9 cellular contexts compared by ENCODE assay signal in genomic region chr10:133497363-133497762, GRCh38. TPM values are rescaled to one million over a fixed set of nuclear protein-coding genes. Genes with fewer than 3 reads are reported as not detected.
DNase-seq lines count a peak whose midpoint lies in the region; ATAC-seq, FAIRE-seq and TF ChIP-seq lines count a peak whose summit lies in the region.
"Not testable (repeated sequence)": the region's sequence is repeated elsewhere in the genome, so short reads cannot be mapped to it uniquely, and the experiment has no call there.
"Had no signal": no experiment of that assay in that cellular context is flagged by ENCODE, and none has a peak within 500 bp of the region (broad histone marks: within the 10 kb centered on the region; RNA-seq: fewer than 3 reads in every experiment).

No MANE protein-coding gene starts in this region.

- not testable (repeated sequence) for H4K20me1 ChIP-seq in HepG2 (ENCODE audit: insufficient read depth, low read length)

- peak; percentile 69 for TF ChIP-seq CTCF in C4-2B (conservative IDR thresholded peaks at IDR 0.05)
- TF ChIP-seq CTCF in GM13976 (IDR thresholded peaks at IDR 0.05; ENCODE audit: borderline replicate concordance, control extremely low read depth, extremely low read depth, insufficient read depth, missing control alignments), result peak; percentile 36
- peak; percentile 16 for TF ChIP-seq CTCF in astrocyte of the cerebellum (IDR thresholded peaks at IDR 0.05; ENCODE audit: low read depth, low read length, missing control alignments)
- TF ChIP-seq CTCF in HepG2 (CRISPR knock-in tag; IDR thresholded peaks at IDR 0.05), result peak; percentile 59
- TF ChIP-seq CTCF in testis (IDR thresholded peaks at IDR 0.05), result peak; percentile 8 to 45 (median 45)

- H3K9me3 ChIP-seq in HepG2 (ENCODE audit: low read length), result peaks cover 16% of the 10 kb centered on the region
- H3K9me3 ChIP-seq in testis, result not testable (repeated sequence)

- H3K4me1 ChIP-seq in HepG2 (ENCODE audit: insufficient read depth, low read length); testis: not testable (repeated sequence)

- not testable (repeated sequence) for FAIRE-seq in HepG2 (lab: Jason Lieb, UNC)

- BruUV-seq in HepG2 (replicated peaks; lab: Mats Ljungman, UMichigan), result not testable (repeated sequence)

- not testable (repeated sequence) for H2AFZ ChIP-seq in HepG2 (ENCODE audit: low read length)

- not testable (repeated sequence) for H3K36me3 ChIP-seq in HepG2 (replicated peaks in 1 of 2; ENCODE audit: control insufficient read depth in 1 of 2, insufficient read depth in 2 of 2, low read length in 2 of 2); testis (ENCODE audit: low read depth, missing control alignments)

- not testable (repeated sequence) for H3K4me3 ChIP-seq in astrocyte of the cerebellum (ENCODE audit: low read depth, low read length); HepG2 (replicated peaks in 1 of 3; ENCODE audit: insufficient read depth in 1 of 3, low read depth in 2 of 3, low read length in 3 of 3); testis

- not testable (repeated sequence) for H3K9ac ChIP-seq in HepG2 (ENCODE audit: insufficient read depth, low read depth, low read length)

- POLR2A ChIA-PET in HepG2 (lab: Yijun Ruan, JAX), result not testable (repeated sequence)

- intact Hi-C loops in HepG2 (cut with micrococcal nuclease; ENCODE audit: unreplicated experiment); testis (cut with DNase I; ENCODE audit: low total_unique reads): not testable (repeated sequence)

- in situ Hi-C loops in GM13976 (cut with MboI; ENCODE audit: low sequenced_read_pairs, unreplicated experiment); SK-MEL-5 (cut with HindIII; ENCODE audit: low pct_unique_long_range_greater_than_20kb, low sequenced_read_pairs); astrocyte of the cerebellum (cut with HindIII; ENCODE audit: low sequenced_read_pairs); HepG2 (cut with HindIII; ENCODE audit: extremely low pct_ligation_motif_present, low pct_unique_long_range_greater_than_20kb): not testable (repeated sequence)

- not testable (repeated sequence) for ATAC-seq in HepG2

- not testable (repeated sequence) for TF ChIP-seq RAD21 in HepG2 (CRISPR knock-in tag; IDR thresholded peaks at IDR 0.05)

- not testable (repeated sequence) for H3K27me3 ChIP-seq in HepG2 (ENCODE audit: control insufficient read depth in 1 of 2, insufficient read depth in 2 of 2, low read length in 2 of 2); testis

- TF ChIP-seq POLR2A in erythroblast (IDR thresholded peaks at IDR 0.05; ENCODE audit: low read length); HepG2 (IDR thresholded peaks at IDR 0.05; ENCODE audit: insufficient read depth in 1 of 2, low read depth in 2 of 2, low read length in 2 of 2); testis (IDR thresholded peaks at IDR 0.05): not testable (repeated sequence)

- WGBS in HepG2 (ENCODE audit: low lambda C conversion rate), result 57% methylated on average over 6 of the region's 6 CpGs
- 53 to 58% methylated on average over 6 of the region's 6 CpGs for WGBS in testis, 2 donors

- not testable (repeated sequence) for TF ChIP-seq EP300 in HepG2 (IDR thresholded peaks at IDR 0.05; ENCODE audit: low read depth in 2 of 2, low read length in 2 of 2); HepG2 (CRISPR knock-in tag; IDR thresholded peaks at IDR 0.05; ENCODE audit: borderline replicate concordance)

- H3K27ac ChIP-seq in C4-2B; HepG2 (ENCODE audit: extremely low read length, insufficient read depth, low read length); testis: not testable (repeated sequence)

- CTCF ChIA-PET in HepG2 (lab: Yijun Ruan, JAX; ENCODE audit: low intra/inter-chr PET ratio, low total read pairs), result interaction anchor here (1.1 kb wide), 1 partner anchor 59 kb away, joined by 4 read pairs; no protein-coding TSS in a partner anchor

- H3K4me2 ChIP-seq in HepG2 (ENCODE audit: low read depth, low read length), result not testable (repeated sequence)

- H3K79me2 ChIP-seq in HepG2 (ENCODE audit: insufficient read depth, low read length), result not testable (repeated sequence)

- DNase-seq in GM13976 (ENCODE audit: low spot score); astrocyte of the cerebellum (ENCODE audit: low read depth); HepG2 (ENCODE audit: low spot score): not testable (repeated sequence)
- DNase-seq in M059J (ENCODE audit: low read depth) (peak; percentile 2), SK-MEL-5 (ENCODE audit: low read depth, low spot score) (peak; percentile 34), erythroblast (lab: John Stamatoyannopoulos, UW) (peak; percentile 8 to 15), testis (peak; percentile 43)

TF ChIP-seq in HepG2, 621 proteins besides CTCF, POLR2A, EP300 and RAD21 (continues in another document):
- TF ChIP-seq SETDB1 (CRISPR knock-in tag; IDR thresholded peaks at IDR 0.05; ENCODE audit: borderline replicate concordance), result peak; percentile 71; the same call in 1 of the 2 replicates
- peak; percentile 64 for TF ChIP-seq STAG1 (CRISPR knock-in tag; IDR thresholded peaks at IDR 0.05)
- TF ChIP-seq CBX5 (CRISPR knock-in tag; IDR thresholded peaks at IDR 0.05; ENCODE audit: borderline replicate concordance), result peak; percentile 47; the same call in 1 of the 2 replicates

RNA-seq across cellular contexts. Expression of gene CYP2E1, which starts 29.8 kb away (rescaled TPM):
- total RNA-seq in M059J (2014; rRNA removed; shearing (Covaris generic)), result 0.42 TPM in 1 of 2 replicates, not detected in the other
- total RNA-seq in SK-MEL-5 (2014; rRNA removed; shearing (Covaris generic)), result not detected in 2 replicates
- 0.20 TPM in 1 of 2 replicates, not detected in the other for polyA plus RNA-seq in SK-MEL-5 (2015; cell fraction: cytosol; rRNA removed)
- 0.25 and 0.75 TPM in 2 replicates for polyA plus RNA-seq in SK-MEL-5 (2015; cell fraction: nucleus; rRNA removed)
- total RNA-seq in HepG2 (2016; rRNA removed; fragmentation: Illumina TruSeq; extraction: Trizol), result 0.27 TPM in 1 of 2 replicates, not detected in the other
- total RNA-seq in HepG2 (2016; cell fraction: cytosol; rRNA removed; fragmentation: Illumina TruSeq; extraction: Trizol; ENCODE audit: low read depth), result not detected in 2 replicates
- total RNA-seq in HepG2 (2016; cell fraction: insoluble cytoplasmic fraction; rRNA removed; fragmentation: Illumina TruSeq; extraction: Trizol), result 0.48 TPM in 1 of 2 replicates, not detected in the other
- total RNA-seq in HepG2 (2016; cell fraction: membrane; rRNA removed; fragmentation: Illumina TruSeq; extraction: Trizol), result not detected in 2 replicates
- 0.75 TPM in 1 of 2 replicates, not detected in the other for total RNA-seq in HepG2 (2016; cell fraction: nucleus; rRNA removed; fragmentation: Illumina TruSeq; extraction: Trizol)
- polyA plus RNA-seq in HepG2 (2011; rRNA removed), result 0.63 and 0.74 TPM in 2 replicates
- 0.13 and 0.15 TPM in 2 replicates for polyA plus RNA-seq in HepG2 (2011; cell fraction: cytosol; rRNA removed)
- 3.2 and 5.0 TPM in 2 replicates for polyA plus RNA-seq in HepG2 (2011; cell fraction: nucleus; rRNA removed)
- 0.52 and 1.1 TPM in 2 replicates for polyA plus RNA-seq in HepG2 (2012)
- 0.14 TPM in 1 of 2 replicates, not detected in the other for polyA plus RNA-seq in HepG2 (2016; cell fraction: cytosol; fragmentation: Illumina TruSeq; extraction: Trizol; ENCODE audit: low read depth)
- not detected in 2 replicates for polyA plus RNA-seq in HepG2 (2016; cell fraction: insoluble cytoplasmic fraction; fragmentation: Illumina TruSeq; extraction: Trizol; ENCODE audit: low read depth)
- polyA plus RNA-seq in HepG2 (2016; cell fraction: membrane; fragmentation: Illumina TruSeq; extraction: Trizol; ENCODE audit: low read depth), result not detected in 2 replicates
- 1.1 TPM in 1 of 2 replicates, not detected in the other for polyA plus RNA-seq in HepG2 (2016; cell fraction: nucleus; fragmentation: Illumina TruSeq; extraction: Trizol; ENCODE audit: insufficient read depth, low read depth)
- polyA minus RNA-seq in HepG2 (2011; rRNA and poly(A)+ RNA removed; ENCODE audit: low replicate concordance), result 0.38 and 0.89 TPM in 2 replicates
- polyA minus RNA-seq in HepG2 (2011; cell fraction: cytosol; rRNA and poly(A)+ RNA removed), result not detected in 2 replicates
- polyA minus RNA-seq in HepG2 (2011; cell fraction: nucleus; rRNA and poly(A)+ RNA removed), result 0.25 and 0.77 TPM in 2 replicates
- total RNA-seq in testis, result 10 to 100 TPM in 1 of 2 donors, 1 to 10 TPM in 1; 9.6 to 10.2 TPM
- polyA plus RNA-seq in testis (ENCODE audit: insufficient read depth, low read depth, low replicate concordance), result 9.0 TPM
- polyA plus RNA-seq: CD14-positive monocyte had no signal

RNA-seq across cellular contexts. Expression of gene SCART1, which starts 43.6 kb away (rescaled TPM):
- total RNA-seq in M059J (2014; rRNA removed; shearing (Covaris generic)), result 0.20 TPM in 2 replicates
- total RNA-seq in SK-MEL-5 (2014; rRNA removed; shearing (Covaris generic)), result 0.29 and 0.37 TPM in 2 replicates
- polyA plus RNA-seq in SK-MEL-5 (2015; cell fraction: cytosol; rRNA removed), result 0.72 and 1.5 TPM in 2 replicates
- polyA plus RNA-seq in SK-MEL-5 (2015; cell fraction: nucleus; rRNA removed), result 20.1 and 39.5 TPM in 2 replicates
- 0.32 and 0.46 TPM in 2 replicates for total RNA-seq in HepG2 (2016; rRNA removed; fragmentation: Illumina TruSeq; extraction: Trizol)
- total RNA-seq in HepG2 (2016; cell fraction: cytosol; rRNA removed; fragmentation: Illumina TruSeq; extraction: Trizol; ENCODE audit: low read depth), result 0.18 and 0.30 TPM in 2 replicates
- total RNA-seq in HepG2 (2016; cell fraction: insoluble cytoplasmic fraction; rRNA removed; fragmentation: Illumina TruSeq; extraction: Trizol), result 0.07 and 0.45 TPM in 2 replicates
- 0.12 and 0.17 TPM in 2 replicates for total RNA-seq in HepG2 (2016; cell fraction: membrane; rRNA removed; fragmentation: Illumina TruSeq; extraction: Trizol)
- 0.81 and 0.88 TPM in 2 replicates for total RNA-seq in HepG2 (2016; cell fraction: nucleus; rRNA removed; fragmentation: Illumina TruSeq; extraction: Trizol)
- polyA plus RNA-seq in HepG2 (2011; rRNA removed), result 1.1 and 1.4 TPM in 2 replicates
- 0.23 and 0.45 TPM in 2 replicates for polyA plus RNA-seq in HepG2 (2011; cell fraction: cytosol; rRNA removed)
- polyA plus RNA-seq in HepG2 (2011; cell fraction: nucleus; rRNA removed), result 9.5 and 13.6 TPM in 2 replicates
- 1.6 and 1.9 TPM in 2 replicates for polyA plus RNA-seq in HepG2 (2012)
- 0.08 TPM in 1 of 2 replicates, not detected in the other for polyA plus RNA-seq in HepG2 (2016; cell fraction: cytosol; fragmentation: Illumina TruSeq; extraction: Trizol; ENCODE audit: low read depth)
- 0.12 and 0.16 TPM in 2 replicates for polyA plus RNA-seq in HepG2 (2016; cell fraction: insoluble cytoplasmic fraction; fragmentation: Illumina TruSeq; extraction: Trizol; ENCODE audit: low read depth)
- polyA plus RNA-seq in HepG2 (2016; cell fraction: membrane; fragmentation: Illumina TruSeq; extraction: Trizol; ENCODE audit: low read depth), result not detected in 2 replicates
- 2.1 and 2.9 TPM in 2 replicates for polyA plus RNA-seq in HepG2 (2016; cell fraction: nucleus; fragmentation: Illumina TruSeq; extraction: Trizol; ENCODE audit: insufficient read depth, low read depth)
- 0.51 and 1.7 TPM in 2 replicates for polyA minus RNA-seq in HepG2 (2011; rRNA and poly(A)+ RNA removed; ENCODE audit: low replicate concordance)
- polyA minus RNA-seq in HepG2 (2011; cell fraction: cytosol; rRNA and poly(A)+ RNA removed), result 0.10 TPM in 1 of 2 replicates, not detected in the other
- polyA minus RNA-seq in HepG2 (2011; cell fraction: nucleus; rRNA and poly(A)+ RNA removed), result 2.7 and 3.5 TPM in 2 replicates
- total RNA-seq in testis, result 10 to 100 TPM; 11.6 to 13.1 TPM
- polyA plus RNA-seq in testis (ENCODE audit: insufficient read depth, low read depth, low replicate concordance), result 1.6 TPM
- polyA plus RNA-seq: CD14-positive monocyte had no signal

Comparison
In these comparisons a context has a peak if more than half of its experiments do, and no peak if none do; other contexts are left out.
1. CTCF ChIP-seq: peak in every context shown above with its lines; median percentile 69 in C4-2B; 59 in HepG2; 45 in testis; 36 in GM13976; 16 in astrocyte of the cerebellum.